25 cellular contexts compared by ENCODE assay signal in genomic region chr17:79428988-79429387, GRCh38.
DNase-seq lines count a peak whose midpoint lies in the region; TF ChIP-seq lines count a peak whose summit lies in the region.
"Had no signal": no experiment of that assay in that cellular context is flagged by ENCODE, and none has a peak within 500 bp of the region (broad histone marks: within the 10 kb centered on the region; RNA-seq: fewer than 3 reads in every experiment).

No MANE protein-coding gene starts in this region.

- H3K36me3 ChIP-seq in BLaER1 (no peaks in the 10 kb centered on the region), neuronal stem cell (replicated peaks in 1 of 2; ENCODE audit: control insufficient read depth in 2 of 2, insufficient read depth in 2 of 2, low read length in 2 of 2) (no peaks in the 10 kb centered on the region), smooth muscle cell (ENCODE audit: low read depth) (no peaks in the 10 kb centered on the region), Peyer's patch (no peaks in the 10 kb centered on the region)
- H3K36me3 ChIP-seq in BLaER1 treated with 17β-estradiol and CSF1 and Interleukin-3, amounts not matched to agents 10 nM and 100 nM = no peaks in the 10 kb centered on the region
- H3K36me3 ChIP-seq: BE2C had no signal

- peak overlapping the region; percentile 67 for H2BK12ac ChIP-seq in neuronal stem cell (ENCODE audit: low read length)

- H3K23ac ChIP-seq in neuronal stem cell (ENCODE audit: low read depth, low read length, poor library complexity) = peak overlapping the region; percentile 2

- H3K27ac ChIP-seq in BLaER1 = no peak overlapping the region
- H3K27ac ChIP-seq in BLaER1 treated with 17β-estradiol and CSF1 and Interleukin-3, amounts not matched to agents 10 nM and 100 nM = no peak overlapping the region
- no peak overlapping the region for H3K27ac ChIP-seq in neuronal stem cell (replicated peaks; ENCODE audit: low read length)
- no peak overlapping the region for H3K27ac ChIP-seq in smooth muscle cell (ENCODE audit: low read depth)
- H3K27ac ChIP-seq in Peyer's patch = no peak overlapping the region

- H3F3A ChIP-seq in smooth muscle cell (ENCODE audit: low read depth) = no peaks in the 10 kb centered on the region

- H3K9ac ChIP-seq in BLaER1 = no peak overlapping the region
- no peak overlapping the region for H3K9ac ChIP-seq in BLaER1 treated with 17β-estradiol and CSF1 and Interleukin-3, amounts not matched to agents 10 nM and 100 nM
- H3K9ac ChIP-seq in neuronal stem cell (ENCODE audit: low read depth, low read length, poor library complexity) = no peak overlapping the region
- H3K9ac ChIP-seq in smooth muscle cell (ENCODE audit: low read depth) = no peak overlapping the region

- H3K79me2 ChIP-seq in smooth muscle cell (ENCODE audit: low read depth) = no peaks in the 10 kb centered on the region

- no peak overlapping the region for H4K8ac ChIP-seq in neuronal stem cell (ENCODE audit: low read depth, low read length)

- peaks cover 95% of the 10 kb centered on the region for H3K4me1 ChIP-seq in BLaER1
- peaks cover 18 to 96% (median 79%) of the 10 kb centered on the region in 10 experiments for H3K4me1 ChIP-seq in BLaER1 treated with 17β-estradiol and CSF1 and Interleukin-3, amounts not matched to agents 10 nM and 100 nM
- peaks cover 0 to 6% of the 10 kb centered on the region in 2 donors for H3K4me1 ChIP-seq in neuronal stem cell (ENCODE audit: control insufficient read depth in 2 of 2, insufficient read depth in 1 of 2, low read depth in 1 of 2, low read length in 2 of 2)
- H3K4me1 ChIP-seq in smooth muscle cell (ENCODE audit: low read depth) = no peaks in the 10 kb centered on the region
- H3K4me1 ChIP-seq in Peyer's patch = no peaks in the 10 kb centered on the region
- H3K4me1 ChIP-seq: BE2C had no signal

- H3K27me3 ChIP-seq in BLaER1 (no peaks in the 10 kb centered on the region), neuronal stem cell (ENCODE audit: control insufficient read depth in 3 of 3, insufficient read depth in 3 of 3, low read depth in 1 of 3, low read length in 3 of 3) (peaks cover 0 to 2% (median 0%) of the 10 kb centered on the region in 3 experiments), smooth muscle cell (ENCODE audit: low read depth) (no peaks in the 10 kb centered on the region), Peyer's patch (no peaks in the 10 kb centered on the region)
- H3K27me3 ChIP-seq in BLaER1 treated with 17β-estradiol and CSF1 and Interleukin-3, amounts not matched to agents 10 nM and 100 nM = peaks cover 0 to 23% (median 0%) of the 10 kb centered on the region in 11 experiments; a peak in 3 of 22 replicates

- CTCF ChIA-PET in activated CD4-positive, alpha-beta memory T cell treated with anti-CD3 and anti-CD28 coated beads, Interleukin-2, amount 10 ng/mL, durations not matched to agents 7 days and 5 days (lab: Charles Lee) = no interaction called here

- no peak overlapping the region for H3K14ac ChIP-seq in neuronal stem cell (ENCODE audit: low read length)

- peak overlapping the region; percentile 92 for H3K4me2 ChIP-seq in BLaER1
- H3K4me2 ChIP-seq in BLaER1 treated with 17β-estradiol and CSF1 and Interleukin-3, amounts not matched to agents 10 nM and 100 nM = peak overlapping the region in 9 of 11 experiments; percentile 5 to 94 (median 63); a peak in 15 of 22 replicates
- H3K4me2 ChIP-seq in neuronal stem cell (ENCODE audit: insufficient read depth, low read length, poor library complexity, severe bottlenecking) = no peak overlapping the region
- no peak overlapping the region for H3K4me2 ChIP-seq in smooth muscle cell

- no peak overlapping the region for H4K91ac ChIP-seq in neuronal stem cell (ENCODE audit: low read depth, low read length, poor library complexity)

- H3K18ac ChIP-seq in neuronal stem cell (ENCODE audit: low read length) = peak overlapping the region; percentile 74

- H3K4me1 Mint-ChIP-seq in glutamatergic neuron (ENCODE audit: low read depth, unreplicated experiment) = peaks cover 23% of the 10 kb centered on the region
- H3K4me1 Mint-ChIP-seq in activated CD4-positive, alpha-beta memory T cell treated with anti-CD3 and anti-CD28 coated beads, Interleukin-2, amount 10 ng/mL, durations not matched to agents 7 days and 5 days = no peaks in the 10 kb centered on the region
- H3K4me1 Mint-ChIP-seq: CD14-positive monocyte; CD4-positive, alpha-beta memory T cell; CD4-positive, CD25-positive, alpha-beta regulatory T cell; CD8-positive, alpha-beta memory T cell had no signal

- POLR2A ChIA-PET in activated CD4-positive, alpha-beta memory T cell treated with anti-CD3 and anti-CD28 coated beads, Interleukin-2, amount 10 ng/mL, durations not matched to agents 7 days and 5 days (lab: Charles Lee) = no interaction called here

- H2BK15ac ChIP-seq in neuronal stem cell (ENCODE audit: low read length) = no peak overlapping the region

- H3K4ac ChIP-seq in neuronal stem cell (ENCODE audit: low read length) = no peak overlapping the region

- H4K20me1 ChIP-seq in BLaER1 = no peaks in the 10 kb centered on the region
- peaks cover 0 to 24% (median 0%) of the 10 kb centered on the region in 11 experiments; a peak in 2 of 22 replicates for H4K20me1 ChIP-seq in BLaER1 treated with 17β-estradiol and CSF1 and Interleukin-3, amounts not matched to agents 10 nM and 100 nM
- H4K20me1 ChIP-seq in smooth muscle cell (ENCODE audit: low read depth) = no peaks in the 10 kb centered on the region

- DNase-seq in glutamatergic neuron (no peak), neuronal stem cell (ENCODE audit: low spot score) (no peak), smooth muscle cell (lab: John Stamatoyannopoulos, UW; ENCODE audit: unreplicated experiment) (no peak), Peyer's patch (no peak), kidney tubule cell (ENCODE audit: low spot score) (no peak)
- no peak for DNase-seq in activated CD4-positive, alpha-beta memory T cell treated with anti-CD3 and anti-CD28 coated beads, Interleukin-2, amount 10 ng/mL, durations not matched to agents 7 days and 5 days
- DNase-seq: 8988T; ACHN; BE2C; C1 segment of cervical spinal cord; CD4-positive, alpha-beta memory T cell; CD4-positive, CD25-positive, alpha-beta regulatory T cell; CD8-positive, alpha-beta memory T cell; COR-L47; DMS 273 treated with DMSO at 0.1 percent for 48 hours; DMS153; DMS53; DMS79; DND-41; EL; GDM1 had no signal

- no peak for TF ChIP-seq POLR2A in Peyer's patch (IDR thresholded peaks at IDR 0.05)

- no peak overlapping the region for H3K4me3 ChIP-seq in BLaER1
- H3K4me3 ChIP-seq in BLaER1 treated with 17β-estradiol and CSF1 and Interleukin-3, amounts not matched to agents 10 nM and 100 nM = no peak overlapping the region
- no peak overlapping the region for H3K4me3 ChIP-seq in neuronal stem cell (ENCODE audit: low read length in 2 of 2)
- no peak overlapping the region for H3K4me3 ChIP-seq in smooth muscle cell
- H3K4me3 ChIP-seq in Peyer's patch = no peak overlapping the region
- H3K4me3 ChIP-seq: GM12878 had no signal

- peaks cover 14% of the 10 kb centered on the region for H3K27me3 Mint-ChIP-seq in glutamatergic neuron (ENCODE audit: unreplicated experiment)
- H3K27me3 Mint-ChIP-seq in activated CD4-positive, alpha-beta memory T cell treated with anti-CD3 and anti-CD28 coated beads, Interleukin-2, amount 10 ng/mL, durations not matched to agents 7 days and 5 days = no peaks in the 10 kb centered on the region

- H2AK5ac ChIP-seq in neuronal stem cell (ENCODE audit: low read depth, low read length) = peak overlapping the region; percentile 79

- no peak for TF ChIP-seq CTCF in glutamatergic neuron (IDR thresholded peaks at IDR 0.05; ENCODE audit: partially characterized antibody, unreplicated experiment)
- no peak for TF ChIP-seq CTCF in smooth muscle cell (IDR thresholded peaks at IDR 0.05; ENCODE audit: borderline replicate concordance, insufficient read depth, poor library complexity, severe bottlenecking)
- TF ChIP-seq CTCF in Peyer's patch (IDR thresholded peaks at IDR 0.05) = no peak

- WGBS in neuronal stem cell (ENCODE audit: extremely low coverage in 2 of 2, insufficient read length in 2 of 2, insufficient replicate concordance in 1 of 2), 2 donors = no CpG with 5 or more reads among the region's 12 CpGs
- WGBS in smooth muscle cell (ENCODE audit: low lambda C conversion rate) = 89% methylated on average over 12 of the region's 12 CpGs

- peaks cover 3% of the 10 kb centered on the region for H3K79me1 ChIP-seq in neuronal stem cell (ENCODE audit: low read depth, low read length)

- H2AFZ ChIP-seq in neuronal stem cell (ENCODE audit: low read length) (no peak overlapping the region), smooth muscle cell (ENCODE audit: low read depth) (no peak overlapping the region)

- H3K9me3 ChIP-seq in BLaER1 = peaks cover 1% of the 10 kb centered on the region; the same call in 1 of the 2 replicates
- peaks cover 0 to 10% (median 0%) of the 10 kb centered on the region in 11 experiments; a peak in 3 of 22 replicates for H3K9me3 ChIP-seq in BLaER1 treated with 17β-estradiol and CSF1 and Interleukin-3, amounts not matched to agents 10 nM and 100 nM (replicated peaks in 1 of 11)
- H3K9me3 ChIP-seq in neuronal stem cell (replicated peaks in 1 of 2; ENCODE audit: control insufficient read depth in 2 of 2, insufficient read depth in 1 of 2, low read depth in 1 of 2, low read length in 2 of 2) = no peaks in the 10 kb centered on the region
- H3K9me3 ChIP-seq in smooth muscle cell (replicated peaks; ENCODE audit: low read depth) = no peaks in the 10 kb centered on the region
- H3K9me3 ChIP-seq in Peyer's patch = no peaks in the 10 kb centered on the region
- H3K9me3 ChIP-seq: BE2C had no signal

- H2BK5ac ChIP-seq in neuronal stem cell (ENCODE audit: low read length) = no peak overlapping the region

- no peak overlapping the region for H2BK120ac ChIP-seq in neuronal stem cell (ENCODE audit: low read depth, low read length)

- peak overlapping the region; percentile 44 for H3K4me3 Mint-ChIP-seq in glutamatergic neuron (ENCODE audit: unreplicated experiment)
- H3K4me3 Mint-ChIP-seq in activated CD4-positive, alpha-beta memory T cell treated with anti-CD3 and anti-CD28 coated beads, Interleukin-2, amount 10 ng/mL, durations not matched to agents 7 days and 5 days = no peak overlapping the region
- H3K4me3 Mint-ChIP-seq: CD14-positive monocyte; CD4-positive, alpha-beta memory T cell; CD4-positive, CD25-positive, alpha-beta regulatory T cell; CD8-positive, alpha-beta memory T cell had no signal

- H3K27ac Mint-ChIP-seq in glutamatergic neuron (ENCODE audit: unreplicated experiment) = no peak overlapping the region
- H3K27ac Mint-ChIP-seq in activated CD4-positive, alpha-beta memory T cell treated with anti-CD3 and anti-CD28 coated beads, Interleukin-2, amount 10 ng/mL, durations not matched to agents 7 days and 5 days = no peak overlapping the region
- H3K27ac Mint-ChIP-seq: CD4-positive, alpha-beta memory T cell; CD4-positive, CD25-positive, alpha-beta regulatory T cell had no signal

- peaks cover 20% of the 10 kb centered on the region for H3K9me3 Mint-ChIP-seq in glutamatergic neuron (ENCODE audit: unreplicated experiment)
- no peaks in the 10 kb centered on the region for H3K9me3 Mint-ChIP-seq in activated CD4-positive, alpha-beta memory T cell treated with anti-CD3 and anti-CD28 coated beads, Interleukin-2, amount 10 ng/mL, durations not matched to agents 7 days and 5 days
- H3K9me3 Mint-ChIP-seq: CD8-positive, alpha-beta memory T cell had no signal

- peaks cover 4% of the 10 kb centered on the region for H3K36me3 Mint-ChIP-seq in glutamatergic neuron (ENCODE audit: unreplicated experiment)
- H3K36me3 Mint-ChIP-seq in activated CD4-positive, alpha-beta memory T cell treated with anti-CD3 and anti-CD28 coated beads, Interleukin-2, amount 10 ng/mL, durations not matched to agents 7 days and 5 days (ENCODE audit: low read depth) = no peaks in the 10 kb centered on the region
- H3K36me3 Mint-ChIP-seq: CD14-positive monocyte; CD4-positive, alpha-beta memory T cell; CD4-positive, CD25-positive, alpha-beta regulatory T cell; CD8-positive, alpha-beta memory T cell had no signal

Comparison
In these comparisons a context has a peak if more than half of its experiments do, and no peak if none do; other contexts are left out.
1. H3K4me2 ChIP-seq: peak in BLaER1 (single experiment) and BLaER1 treated with 17β-estradiol and CSF1 and Interleukin-3, amounts not matched to agents 10 nM and 100 nM (9 of 11); none in neuronal stem cell (single experiment) and smooth muscle cell (single experiment).